In genomic region chr19:13865578-13866462, GRCh38 we compare ENCODE assay signal across 8 cellular contexts. TPM values are rescaled to one million over a fixed set of nuclear protein-coding genes. Genes with fewer than 3 reads are reported as not detected.
A peak's percentile ranks its signal among the peaks of the same experiment; 100 is the strongest.
DNase-seq lines count a peak whose midpoint lies in the region; ATAC-seq, FAIRE-seq and TF ChIP-seq lines count a peak whose summit lies in the region.

No MANE protein-coding gene starts in this region.

- no peaks in the 10 kb centered on the region for H3K36me3 ChIP-seq in pancreas

- H3K9me3 ChIP-seq in pancreas = no peaks in the 10 kb centered on the region

- intact Hi-C loops in pancreas (cut with DNase I) = no loop called here

- DNase-seq in DMS79 treated with DMSO at 0.1 percent for 48 hours (lab: John Stamatoyannopoulos, UW) (peak; percentile 24), DMS79 (lab: John Stamatoyannopoulos, UW) (no peak), RPMI8226 (peak; percentile 55), epithelial cell of esophagus (ENCODE audit: low read depth) (no peak), pancreas (peak in 3 of 6 donors; percentile 59 to 83 (median 74)), NCI-H345 (lab: John Stamatoyannopoulos, UW) (no peak), NCI-H1092 (lab: John Stamatoyannopoulos, UW) (no peak)

- H3K4me3 ChIP-seq in epithelial cell of esophagus (ENCODE audit: low read length) = peak overlapping the region; percentile 39
- H3K4me3 ChIP-seq in pancreas = peak overlapping the region; percentile 35 to 76 (median 62)

- FAIRE-seq in pancreas (lab: Jason Lieb, UNC) = no peak

- H3K27ac ChIP-seq in pancreas = no peak overlapping the region

- H3K27me3 ChIP-seq in pancreas = no peaks in the 10 kb centered on the region

- TF ChIP-seq CTCF in epithelial cell of esophagus (IDR thresholded peaks at IDR 0.05; ENCODE audit: insufficient read depth, low read depth, low read length, missing control alignments) (no peak), pancreas (IDR thresholded peaks at IDR 0.05) (no peak)

- H3K4me1 ChIP-seq in pancreas = peaks cover 3 to 8% (median 5%) of the 10 kb centered on the region in 3 donors

- ATAC-seq in pancreas = peak in 2 of 4 donors; percentile 8 to 31
- no peak for ATAC-seq in GM21529 (IDR thresholded peaks at IDR 0.05; ENCODE audit: unreplicated experiment)

- WGBS in pancreas, 2 donors = 2% methylated on average over 49 to 81 of the region's 81 CpGs

RNA-seq across cellular contexts. Expression of gene NANOS3, which starts 11.1 kb away (rescaled TPM):
- total RNA-seq in pancreas = 1 to 10 TPM in 1 of 6 donors, under 1 TPM in 3, not detected in 2; 0.39 to 1.4 (median 0.62) TPM
- 1 to 10 TPM in 1 of 2 donors, under 1 TPM in 1; 0.65 to 3.1 TPM for polyA plus RNA-seq in pancreas

RNA-seq across cellular contexts. Expression of gene BRME1, which starts 40.1 kb away (rescaled TPM):
- 1 to 10 TPM; 2.6 to 4.5 (median 3.9) TPM for total RNA-seq in pancreas
- 10 to 100 TPM in 1 of 2 donors, 1 to 10 TPM in 1; 8.1 to 15.3 TPM for polyA plus RNA-seq in pancreas

RNA-seq across cellular contexts. Expression of gene CC2D1A, which starts 40.2 kb away (rescaled TPM):
- 10 to 100 TPM; 23.0 to 29.7 (median 26.2) TPM for total RNA-seq in pancreas
- polyA plus RNA-seq in pancreas = 10 to 100 TPM; 57.5 to 78.6 TPM

Comparison
In these comparisons a context has a peak if more than half of its experiments do, and no peak if none do; other contexts are left out.
1. DNase-seq: peak in DMS79 treated with DMSO at 0.1 percent for 48 hours (single experiment) and RPMI8226 (single experiment); none in DMS79 (single experiment), epithelial cell of esophagus (single experiment), NCI-H345 (single experiment) and NCI-H1092 (single experiment).